Comparison of ENCODE assay signal across 8 cellular contexts in the genomic region with DNA sequence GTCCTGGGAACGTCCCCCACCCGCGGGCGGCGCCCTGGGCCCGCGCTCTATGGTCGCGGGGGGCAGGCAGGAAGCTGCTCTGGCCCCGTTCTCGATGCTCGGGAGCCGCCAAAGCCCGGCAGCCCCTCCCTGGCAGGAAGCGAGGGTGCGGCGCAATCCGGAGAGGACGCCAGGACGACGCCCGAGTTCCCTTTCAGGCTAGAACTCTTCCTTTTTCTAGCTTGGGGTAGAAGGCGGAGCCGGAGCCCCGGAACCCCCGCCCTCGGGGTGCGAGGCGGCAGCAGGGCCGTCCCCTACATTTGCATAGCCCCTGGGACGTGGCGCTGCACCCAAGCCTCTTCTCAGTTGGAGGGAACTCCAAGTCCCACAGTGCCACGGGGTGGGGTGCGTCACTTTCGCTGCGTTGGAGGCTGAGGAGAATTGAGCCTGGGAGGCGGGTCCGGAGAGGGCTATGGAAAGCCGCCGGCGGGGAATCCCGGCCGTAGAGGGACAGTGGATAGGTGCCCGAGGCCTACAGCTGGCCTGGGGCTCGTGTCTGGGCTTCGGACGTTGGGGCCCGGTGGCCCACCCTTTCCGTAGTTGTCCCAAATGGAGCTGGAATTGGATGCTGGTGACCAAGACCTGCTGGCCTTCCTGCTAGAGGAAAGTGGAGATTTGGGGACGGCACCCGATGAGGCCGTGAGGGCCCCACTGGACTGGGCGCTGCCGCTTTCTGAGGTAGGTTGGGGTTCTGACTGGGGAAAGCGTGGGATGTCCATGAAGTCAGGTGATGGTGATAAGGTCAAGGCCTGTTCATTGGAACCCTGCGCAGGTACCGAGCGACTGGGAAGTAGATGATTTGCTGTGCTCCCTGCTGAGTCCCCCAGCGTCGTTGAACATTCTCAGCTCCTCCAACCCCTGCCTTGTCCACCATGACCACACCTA. TPM values are rescaled to one million over a fixed set of nuclear protein-coding genes. Genes with fewer than 3 reads are reported as not detected.
A peak's percentile ranks its signal among the peaks of the same experiment; 100 is the strongest.
DNase-seq lines count a peak whose midpoint lies in the region; ATAC-seq and TF ChIP-seq lines count a peak whose summit lies in the region.

A gene with protein sequence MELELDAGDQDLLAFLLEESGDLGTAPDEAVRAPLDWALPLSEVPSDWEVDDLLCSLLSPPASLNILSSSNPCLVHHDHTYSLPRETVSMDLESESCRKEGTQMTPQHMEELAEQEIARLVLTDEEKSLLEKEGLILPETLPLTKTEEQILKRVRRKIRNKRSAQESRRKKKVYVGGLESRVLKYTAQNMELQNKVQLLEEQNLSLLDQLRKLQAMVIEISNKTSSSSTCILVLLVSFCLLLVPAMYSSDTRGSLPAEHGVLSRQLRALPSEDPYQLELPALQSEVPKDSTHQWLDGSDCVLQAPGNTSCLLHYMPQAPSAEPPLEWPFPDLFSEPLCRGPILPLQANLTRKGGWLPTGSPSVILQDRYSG (plus strand): TSS at position 482 of the 924 bp plus-strand sequence. CDS start 107 bp downstream, at position 589.
A gene with protein sequence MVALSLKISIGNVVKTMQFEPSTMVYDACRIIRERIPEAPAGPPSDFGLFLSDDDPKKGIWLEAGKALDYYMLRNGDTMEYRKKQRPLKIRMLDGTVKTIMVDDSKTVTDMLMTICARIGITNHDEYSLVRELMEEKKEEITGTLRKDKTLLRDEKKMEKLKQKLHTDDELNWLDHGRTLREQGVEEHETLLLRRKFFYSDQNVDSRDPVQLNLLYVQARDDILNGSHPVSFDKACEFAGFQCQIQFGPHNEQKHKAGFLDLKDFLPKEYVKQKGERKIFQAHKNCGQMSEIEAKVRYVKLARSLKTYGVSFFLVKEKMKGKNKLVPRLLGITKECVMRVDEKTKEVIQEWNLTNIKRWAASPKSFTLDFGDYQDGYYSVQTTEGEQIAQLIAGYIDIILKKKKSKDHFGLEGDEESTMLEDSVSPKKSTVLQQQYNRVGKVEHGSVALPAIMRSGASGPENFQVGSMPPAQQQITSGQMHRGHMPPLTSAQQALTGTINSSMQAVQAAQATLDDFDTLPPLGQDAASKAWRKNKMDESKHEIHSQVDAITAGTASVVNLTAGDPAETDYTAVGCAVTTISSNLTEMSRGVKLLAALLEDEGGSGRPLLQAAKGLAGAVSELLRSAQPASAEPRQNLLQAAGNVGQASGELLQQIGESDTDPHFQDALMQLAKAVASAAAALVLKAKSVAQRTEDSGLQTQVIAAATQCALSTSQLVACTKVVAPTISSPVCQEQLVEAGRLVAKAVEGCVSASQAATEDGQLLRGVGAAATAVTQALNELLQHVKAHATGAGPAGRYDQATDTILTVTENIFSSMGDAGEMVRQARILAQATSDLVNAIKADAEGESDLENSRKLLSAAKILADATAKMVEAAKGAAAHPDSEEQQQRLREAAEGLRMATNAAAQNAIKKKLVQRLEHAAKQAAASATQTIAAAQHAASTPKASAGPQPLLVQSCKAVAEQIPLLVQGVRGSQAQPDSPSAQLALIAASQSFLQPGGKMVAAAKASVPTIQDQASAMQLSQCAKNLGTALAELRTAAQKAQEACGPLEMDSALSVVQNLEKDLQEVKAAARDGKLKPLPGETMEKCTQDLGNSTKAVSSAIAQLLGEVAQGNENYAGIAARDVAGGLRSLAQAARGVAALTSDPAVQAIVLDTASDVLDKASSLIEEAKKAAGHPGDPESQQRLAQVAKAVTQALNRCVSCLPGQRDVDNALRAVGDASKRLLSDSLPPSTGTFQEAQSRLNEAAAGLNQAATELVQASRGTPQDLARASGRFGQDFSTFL (N-terminal part only) (minus strand): TSS at position 11 of the 924 bp plus-strand sequence. CDS start 6,501 bp downstream, outside the sequence.

- H3K36me3 ChIP-seq in ascending aorta (peaks cover 26 to 32% of the 10 kb centered on the region in 2 donors), rectal smooth muscle tissue (ENCODE audit: control insufficient read depth, insufficient read depth, low read length) (peaks cover 24% of the 10 kb centered on the region), aorta (ENCODE audit: control insufficient read depth in 1 of 2, insufficient read depth in 2 of 2, low read length in 1 of 2) (peaks cover 0 to 6% of the 10 kb centered on the region in 2 donors)

- peak within 1 kb of the TSS; percentile 85 for H3K9ac ChIP-seq in rectal smooth muscle tissue (ENCODE audit: low read length)

- no peak for TF ChIP-seq CTCF in ascending aorta (IDR thresholded peaks at IDR 0.05)

- peak within 1 kb of the TSS; percentile 89 for H3K27ac Mint-ChIP-seq in T-helper 2 cell treated with Interferon-gamma antibody and Interleukin-4, amounts not matched to agents 5 μg/mL and 100 μg/mL, for 36 hours

- ATAC-seq in GM18505 (IDR thresholded peaks at IDR 0.05; ENCODE audit: unreplicated experiment) (peak; percentile 75), HG02973 (IDR thresholded peaks at IDR 0.05; ENCODE audit: unreplicated experiment) (peak; percentile 69), right cardiac atrium (peak; percentile 92 to 94), aorta (ENCODE audit: low FRiP score) (peak; percentile 94)

- DNase-seq in NCI-H1930 (lab: John Stamatoyannopoulos, UW) (peak; percentile 100), ascending aorta (ENCODE audit: low spot score in 2 of 2) (peak; percentile 98 to 100), right cardiac atrium (peak; percentile 99 to 100 (median 99)), aorta (peak; percentile 99 to 100)
- peak; percentile 98 for DNase-seq in T-helper 2 cell treated with Interferon-gamma antibody and Interleukin-4, amounts not matched to agents 5 μg/mL and 100 μg/mL, for 36 hours (ENCODE audit: low spot score)

- H3K9me3 ChIP-seq in ascending aorta (no peaks in the 10 kb centered on the region), right cardiac atrium (ENCODE audit: control insufficient read depth, low read length) (no peaks in the 10 kb centered on the region), aorta (ENCODE audit: control insufficient read depth, low read length) (no peaks in the 10 kb centered on the region)

- peak; percentile 86 for TF ChIP-seq POLR2A in GM18505 (IDR thresholded peaks at IDR 0.05; ENCODE audit: borderline replicate concordance, extremely low read depth, insufficient read depth, insufficient read length)

- H3K27me3 ChIP-seq in ascending aorta (no peaks in the 10 kb centered on the region), right cardiac atrium (ENCODE audit: control insufficient read depth, insufficient read depth) (no peaks in the 10 kb centered on the region), rectal smooth muscle tissue (ENCODE audit: control insufficient read depth, insufficient read depth, low read length) (no peaks in the 10 kb centered on the region), aorta (ENCODE audit: control insufficient read depth in 1 of 2, insufficient read depth in 2 of 2, low read length in 1 of 2) (no peaks in the 10 kb centered on the region)

- H3K27ac ChIP-seq in ascending aorta (peak within 1 kb of the TSS; percentile 98 to 99), right cardiac atrium (ENCODE audit: low read length) (peak within 1 kb of the TSS; percentile 93), rectal smooth muscle tissue (ENCODE audit: low read depth, low read length) (peak within 1 kb of the TSS; percentile 94), aorta (ENCODE audit: low read depth in 1 of 2, low read length in 2 of 2) (peak within 1 kb of the TSS; percentile 94 to 98)

- peaks cover 12% of the 10 kb centered on the region for H3K4me1 Mint-ChIP-seq in T-helper 2 cell treated with Interferon-gamma antibody and Interleukin-4, amounts not matched to agents 5 μg/mL and 100 μg/mL, for 36 hours (ENCODE audit: low read depth)

- H3K4me3 ChIP-seq in ascending aorta (peak within 1 kb of the TSS; percentile 74 to 81), right cardiac atrium (ENCODE audit: low read length) (peak within 1 kb of the TSS; percentile 64), rectal smooth muscle tissue (ENCODE audit: low read length) (peak within 1 kb of the TSS; percentile 73), aorta (ENCODE audit: low read length in 2 of 2) (peak within 1 kb of the TSS; percentile 65 to 97)

- intact Hi-C loops in ascending aorta (cut with DNase I): loop anchor here (1.0 to 10.0 kb wide), 6 partner anchors 17 to 618 kb away; a partner anchor contains a TSS
- intact Hi-C loops in right cardiac atrium (cut with DNase I): loop anchor here in 2 of 4 donors (5.0 kb wide), 1 partner anchor 70 kb away; no protein-coding TSS in a partner anchor
- intact Hi-C loops in aorta (cut with DNase I): loop anchor here in 1 of 2 donors (2.0 kb wide), 1 partner anchor 128 kb away; a partner anchor contains a TSS

- H3K36me3 Mint-ChIP-seq in T-helper 2 cell treated with Interferon-gamma antibody and Interleukin-4, amounts not matched to agents 5 μg/mL and 100 μg/mL, for 36 hours (ENCODE audit: low read depth): peaks cover 17% of the 10 kb centered on the region

- no peaks in the 10 kb centered on the region for H3K27me3 Mint-ChIP-seq in T-helper 2 cell treated with Interferon-gamma antibody and Interleukin-4, amounts not matched to agents 5 μg/mL and 100 μg/mL, for 36 hours (ENCODE audit: low read depth)

- H3K4me1 ChIP-seq in ascending aorta (peaks cover 17 to 26% of the 10 kb centered on the region in 2 donors), right cardiac atrium (ENCODE audit: control insufficient read depth, insufficient read depth, low read length) (peaks cover 21% of the 10 kb centered on the region), rectal smooth muscle tissue (ENCODE audit: control insufficient read depth, insufficient read depth, low read length) (peaks cover 43% of the 10 kb centered on the region), aorta (ENCODE audit: control insufficient read depth in 1 of 2, insufficient read depth in 2 of 2, low read length in 2 of 2) (no peaks in the 10 kb centered on the region)

- H3K9me3 Mint-ChIP-seq in T-helper 2 cell treated with Interferon-gamma antibody and Interleukin-4, amounts not matched to agents 5 μg/mL and 100 μg/mL, for 36 hours: no peaks in the 10 kb centered on the region

- peak within 1 kb of the TSS; percentile 89 for H3K4me3 Mint-ChIP-seq in T-helper 2 cell treated with Interferon-gamma antibody and Interleukin-4, amounts not matched to agents 5 μg/mL and 100 μg/mL, for 36 hours

- under 1% methylated on average over 60 of the region's 60 CpGs for WGBS in right cardiac atrium
- 0% methylated on average over 55 to 60 of the region's 60 CpGs for WGBS in aorta, 2 donors

RNA-seq across cellular contexts. Expression of the first gene that starts in this region (rescaled TPM):
- total RNA-seq in ascending aorta: 48.3 TPM
- 10 to 100 TPM; 24.5 to 35.4 (median 25.7) TPM for total RNA-seq in right cardiac atrium
- 29.6 TPM for polyA plus RNA-seq in right cardiac atrium
- 10 to 100 TPM; 39.5 to 51.3 TPM for total RNA-seq in aorta
- 10 to 100 TPM; 46.2 to 62.0 TPM for polyA plus RNA-seq in aorta

RNA-seq across cellular contexts. Expression of the second gene that starts in this region (rescaled TPM):
- 735 TPM for total RNA-seq in ascending aorta
- total RNA-seq in right cardiac atrium: 100 to 1,000 TPM; 263 to 375 (median 298) TPM
- 171 TPM for polyA plus RNA-seq in right cardiac atrium
- total RNA-seq in aorta: 1,000 to 10,000 TPM in 1 of 2 donors, 100 to 1,000 TPM in 1; 735 to 1,271 TPM
- polyA plus RNA-seq in aorta: 100 to 1,000 TPM; 160 to 382 TPM

Comparison
In these comparisons a context has a peak if more than half of its experiments do, and no peak if none do; other contexts are left out.
1. Peak in every context shown above with its lines: DNase-seq, ATAC-seq, H3K4me3 ChIP-seq and H3K27ac ChIP-seq.